Comparison of ENCODE assay signal across 9 cellular contexts in genomic region chr12:18352312-18352711, GRCh38.
"Had no signal": no experiment of that assay in that cellular context is flagged by ENCODE, and none has a peak within 500 bp of the region (broad histone marks: within the 10 kb centered on the region; RNA-seq: fewer than 3 reads in every experiment).

No MANE protein-coding gene starts in this region.

- H3K9me3 ChIP-seq: HAP-1 had no signal

- H3K4me1 Mint-ChIP-seq: GM23338, H9 had no signal

- H3K4me3 Mint-ChIP-seq: GM23338, H9, HFFc6 had no signal

- H3K36me3 ChIP-seq: HAP-1 had no signal

- H3K27ac ChIP-seq: GM23248 had no signal

- H2AFZ ChIP-seq: GM23248, GM23338 had no signal

- DNase-seq: GM23248, GOT3, H7, H9, HCEC 1CT, HFFc6 had no signal

- H3K9ac ChIP-seq: GM23248 had no signal

- ATAC-seq: GM23338, HCT116 had no signal

- H3K27ac Mint-ChIP-seq: GM23338, H9, HFFc6 had no signal

- H3K4me3 ChIP-seq: GM23248, GM23338, HAP-1 had no signal

- H3K9me3 Mint-ChIP-seq: H9, HFFc6 had no signal

- H3K4me1 ChIP-seq: HAP-1 had no signal

- H3K4me2 ChIP-seq: GM23338 had no signal
